Comparison of ENCODE assay signal across 27 cellular contexts in genomic region chr5:1042626-1043025, GRCh38. TPM values are rescaled to one million over a fixed set of nuclear protein-coding genes. Genes with fewer than 3 reads are reported as not detected.
"Had no signal": no experiment of that assay in that cellular context is flagged by ENCODE, and none has a peak within 500 bp of the region (broad histone marks: within the 10 kb centered on the region; RNA-seq: fewer than 3 reads in every experiment).

No MANE protein-coding gene starts in this region.

- DNase-seq: activated CD4-positive, alpha-beta T cell treated with anti-CD3 and anti-CD28 coated beads for 36 hours; activated CD4-positive, alpha-beta T cell treated with anti-CD3 and anti-CD28 coated beads, Interleukin-2, amount 50 U/mL, for 48 hours; activated CD4-positive, CD25-positive, alpha-beta regulatory T cell; activated CD8-positive, alpha-beta memory T cell treated with anti-CD3 and anti-CD28 coated beads, Interleukin-2, amount 50 U/mL, for 4 hours; activated effector memory CD4-positive, alpha-beta T cell treated with Interleukin-2 at 50 U/mL for 16 hours; activated naive CD4-positive, alpha-beta T cell treated with Interleukin-2 at 50 U/mL for 16 hours; activated T-cell treated with anti-CD3 and anti-CD28 coated beads, Interleukin-2, amount 50 U/mL, for 1 hour; amygdala; caudate nucleus; cortex of kidney; effector memory CD8-positive, alpha-beta T cell; erythroblast; gastrocnemius medialis; glutamatergic neuron; left lung; lower lobe of right lung; mesendoderm; right lobe of liver; stimulated activated CD4-positive, alpha-beta T cell treated with anti-CD3 and anti-CD28 coated beads, Interleukin-12 subunit alpha, Interleukin-12 subunit beta, amount 100 ng/mL, for 4 hours; stimulated activated CD4-positive, alpha-beta T cell treated with anti-CD3 and anti-CD28 coated beads, Interleukin-4, amount 100 ng/mL, for 24 hours had no signal

- H3K9me3 ChIP-seq: gastrocnemius medialis, left lung, lower lobe of right lung, right lobe of liver, tibial nerve had no signal

- H3K4me1 ChIP-seq: gastrocnemius medialis, left lung, lower lobe of right lung, right lobe of liver, tibial nerve had no signal

- H3K27me3 ChIP-seq: left lung, right lobe of liver, tibial nerve had no signal

- H3K4me3 ChIP-seq: gastrocnemius medialis, left lung, lower lobe of right lung, right lobe of liver, skin epidermis, tibial nerve had no signal

- H3K4me3 Mint-ChIP-seq: activated CD4-positive, alpha-beta T cell treated with anti-CD3 and anti-CD28 coated beads for 36 hours; effector memory CD8-positive, alpha-beta T cell; nephron; stimulated activated memory B cell treated with anti-CD40 and anti-IgM and Interleukin-4, amounts not matched to agents 10 μg/mL and 1 μg/mL and 100 μg/mL, for 72 hours had no signal

- H3K36me3 ChIP-seq: gastrocnemius medialis, left lung, lower lobe of right lung, right lobe of liver, tibial nerve had no signal

- H3K27me3 Mint-ChIP-seq: activated CD4-positive, alpha-beta T cell treated with anti-CD3 and anti-CD28 coated beads for 36 hours; effector memory CD8-positive, alpha-beta T cell; stimulated activated memory B cell treated with anti-CD40 and anti-IgM and Interleukin-4, amounts not matched to agents 10 μg/mL and 1 μg/mL and 100 μg/mL, for 72 hours had no signal

- H3K4me1 Mint-ChIP-seq: nephron had no signal

- H3K27ac Mint-ChIP-seq: activated CD4-positive, alpha-beta T cell treated with anti-CD3 and anti-CD28 coated beads for 36 hours; nephron; stimulated activated memory B cell treated with anti-CD40 and anti-IgM and Interleukin-4, amounts not matched to agents 10 μg/mL and 1 μg/mL and 100 μg/mL, for 72 hours had no signal

- ATAC-seq: activated CD4-positive, alpha-beta T cell treated with anti-CD3 and anti-CD28 coated beads for 36 hours; effector memory CD8-positive, alpha-beta T cell; gastrocnemius medialis; left lung; lower lobe of right lung; right lobe of liver; stimulated activated memory B cell treated with anti-CD40 and anti-IgM and Interleukin-4, amounts not matched to agents 10 μg/mL and 1 μg/mL and 100 μg/mL, for 72 hours had no signal

- H3K27ac ChIP-seq: gastrocnemius medialis, left lung, lower lobe of right lung, right lobe of liver, skin epidermis, tibial nerve had no signal

- FAIRE-seq: islet of Langerhans had no signal

- H3K36me3 Mint-ChIP-seq: stimulated activated memory B cell treated with anti-CD40 and anti-IgM and Interleukin-4, amounts not matched to agents 10 μg/mL and 1 μg/mL and 100 μg/mL, for 72 hours had no signal

RNA-seq across cellular contexts. Expression of gene NKD2, which starts 34.0 kb away (rescaled TPM):
- total RNA-seq: chondrocyte, gastrocnemius medialis, mononuclear cell had no signal
